Comparison of ENCODE assay signal across 16 cellular contexts in genomic region chr10:6601224-6601805, GRCh38. TPM values are rescaled to one million over a fixed set of nuclear protein-coding genes. Genes with fewer than 3 reads are reported as not detected.
DNase-seq lines count a peak whose midpoint lies in the region; ATAC-seq, FAIRE-seq and TF ChIP-seq lines count a peak whose summit lies in the region.
"Had no signal": no experiment of that assay in that cellular context is flagged by ENCODE, and none has a peak within 500 bp of the region (broad histone marks: within the 10 kb centered on the region; RNA-seq: fewer than 3 reads in every experiment).

No MANE protein-coding gene starts in this region.

- H3K36me3 ChIP-seq in OCI-LY7 (ENCODE audit: insufficient read depth, low read length), result no peaks in the 10 kb centered on the region
- H3K36me3 ChIP-seq: right lobe of liver had no signal

- peak overlapping the region; percentile 51 for H3K4me3 Mint-ChIP-seq in activated naive CD4-positive, alpha-beta T cell treated with anti-CD3 and anti-CD28 coated beads for 36 hours
- peak overlapping the region; percentile 71 for H3K4me3 Mint-ChIP-seq in activated naive CD8-positive, alpha-beta T cell treated with anti-CD3 and anti-CD28 coated beads, Interleukin-2, amount 10 ng/mL, durations not matched to agents 7 days and 5 days

- H3K4me2 ChIP-seq in OCI-LY7 (ENCODE audit: low read length), result no peak overlapping the region

- H3K27me3 Mint-ChIP-seq in activated naive CD4-positive, alpha-beta T cell treated with anti-CD3 and anti-CD28 coated beads for 36 hours (ENCODE audit: low read depth), result no peaks in the 10 kb centered on the region
- H3K27me3 Mint-ChIP-seq in activated naive CD8-positive, alpha-beta T cell treated with anti-CD3 and anti-CD28 coated beads, Interleukin-2, amount 10 ng/mL, durations not matched to agents 7 days and 5 days, result no peaks in the 10 kb centered on the region

- no peak overlapping the region for H2AFZ ChIP-seq in OCI-LY7 (ENCODE audit: low read length)

- no peaks in the 10 kb centered on the region for H3K4me1 ChIP-seq in OCI-LY7 (ENCODE audit: insufficient read depth, low read length, poor library complexity, severe bottlenecking)
- H3K4me1 ChIP-seq: right lobe of liver had no signal

- no peak for FAIRE-seq in urothelium cell line (lab: Jason Lieb, UNC)
- FAIRE-seq in HTR-8/SVneo (lab: Jason Lieb, UNC), result no peak

- no peaks in the 10 kb centered on the region for H4K20me1 ChIP-seq in OCI-LY7 (ENCODE audit: insufficient read depth, low read length)

- H3K9me3 Mint-ChIP-seq in activated naive CD4-positive, alpha-beta T cell treated with anti-CD3 and anti-CD28 coated beads for 36 hours, result peaks cover 5% of the 10 kb centered on the region
- H3K9me3 Mint-ChIP-seq in activated naive CD8-positive, alpha-beta T cell treated with anti-CD3 and anti-CD28 coated beads, Interleukin-2, amount 10 ng/mL, durations not matched to agents 7 days and 5 days, result no peaks in the 10 kb centered on the region

- BruUV-seq in OCI-LY7 (replicated peaks; lab: Mats Ljungman, UMichigan), result no TSS peak

- no peak overlapping the region for H3K4me3 ChIP-seq in OCI-LY7 (ENCODE audit: low read depth, low read length, poor library complexity, severe bottlenecking)
- H3K4me3 ChIP-seq: right lobe of liver had no signal

- peak overlapping the region; percentile 88 for H3K27ac Mint-ChIP-seq in activated naive CD4-positive, alpha-beta T cell treated with anti-CD3 and anti-CD28 coated beads for 36 hours
- H3K27ac Mint-ChIP-seq in activated naive CD8-positive, alpha-beta T cell treated with anti-CD3 and anti-CD28 coated beads, Interleukin-2, amount 10 ng/mL, durations not matched to agents 7 days and 5 days, result peak overlapping the region; percentile 91

- peaks cover 12% of the 10 kb centered on the region for H3K36me3 Mint-ChIP-seq in activated naive CD4-positive, alpha-beta T cell treated with anti-CD3 and anti-CD28 coated beads for 36 hours (ENCODE audit: low read depth)
- peaks cover 26% of the 10 kb centered on the region for H3K36me3 Mint-ChIP-seq in activated naive CD8-positive, alpha-beta T cell treated with anti-CD3 and anti-CD28 coated beads, Interleukin-2, amount 10 ng/mL, durations not matched to agents 7 days and 5 days

- peak; percentile 66 for DNase-seq in activated naive CD4-positive, alpha-beta T cell treated with anti-CD3 and anti-CD28 coated beads for 36 hours
- DNase-seq in activated naive CD4-positive, alpha-beta T cell treated with Interleukin-2 at 50 U/mL for 16 hours, result no peak
- no peak for DNase-seq in OCI-LY7 (ENCODE audit: low spot score)
- no peak for DNase-seq in activated naive CD8-positive, alpha-beta T cell treated with anti-CD3 and anti-CD28 coated beads, Interleukin-2, amount 10 ng/mL, durations not matched to agents 7 days and 5 days
- no peak for DNase-seq in stimulated activated naive CD8-positive, alpha-beta T cell treated with anti-CD3 and anti-CD28 coated beads, Interleukin-15, Interleukin-2, amounts not matched to agents 100 U/mL and 50 U/mL, for 24 hours
- no peak for DNase-seq in GDM1 (lab: John Stamatoyannopoulos, UW)
- DNase-seq in urothelium cell line (ENCODE audit: low spot score), result no peak
- DNase-seq in HTR-8/SVneo (ENCODE audit: insufficient read length, low spot score), result no peak
- DNase-seq: amniotic stem cell; H7; head of caudate nucleus; NCI-H187 treated with DMSO at 0.1 percent for 48 hours; NK-92 treated with Interleukin-12 subunit alpha and Interleukin-12 subunit beta, amount 100 ng/mL, for 24 hours; right lobe of liver had no signal

- intact Hi-C loops in activated naive CD4-positive, alpha-beta T cell treated with anti-CD3 and anti-CD28 coated beads for 36 hours (cut with micrococcal nuclease), result loop anchor here (1.0 to 2.0 kb wide), 3 partner anchors 65 to 184 kb away; no protein-coding TSS in a partner anchor
- intact Hi-C loops in OCI-LY7 (cut with micrococcal nuclease; ENCODE audit: unreplicated experiment), result no loop called here

- POLR2A ChIA-PET in OCI-LY7 (lab: Charles Lee), result interaction anchor here (0.8 kb wide), 1 partner anchor 8 kb away, joined by 4 read pairs; no protein-coding TSS in a partner anchor
- POLR2A ChIA-PET in activated naive CD8-positive, alpha-beta T cell treated with anti-CD3 and anti-CD28 coated beads, Interleukin-2, amount 10 ng/mL, durations not matched to agents 7 days and 5 days (lab: Charles Lee), result interaction anchor here (0.9 to 16.7 kb wide), 11 partner anchors 9 to 155 kb away, joined by 3 to 382 read pairs (median 4); partner anchors contain the start of gene PRKCQ

- TF ChIP-seq CTCF in OCI-LY7 (conservative IDR thresholded peaks at IDR 0.05; ENCODE audit: low read length), result 0 out of 2 replicates have a peak, but pooled peaks have one; percentile 22

- H3K9me2 ChIP-seq in OCI-LY7 (ENCODE audit: insufficient read depth, low read length), result no peaks in the 10 kb centered on the region

- CTCF ChIA-PET in activated naive CD4-positive, alpha-beta T cell treated with anti-CD3 and anti-CD28 coated beads for 36 hours (lab: Charles Lee), result interaction anchor here (0.6 to 4.6 kb wide), 12 partner anchors 9 to 69 kb away, joined by 3 to 50 read pairs (median 3); partner anchors contain the start of gene PRKCQ
- CTCF ChIA-PET in OCI-LY7 (lab: Charles Lee; ENCODE audit: unreplicated experiment), result no interaction called here

- H3K9me3 ChIP-seq in OCI-LY7 (ENCODE audit: low read length), result no peaks in the 10 kb centered on the region
- H3K9me3 ChIP-seq: right lobe of liver had no signal

- H3K4me1 Mint-ChIP-seq in activated naive CD4-positive, alpha-beta T cell treated with anti-CD3 and anti-CD28 coated beads for 36 hours (ENCODE audit: low read depth), result peaks cover 71% of the 10 kb centered on the region
- peaks cover 63% of the 10 kb centered on the region for H3K4me1 Mint-ChIP-seq in activated naive CD8-positive, alpha-beta T cell treated with anti-CD3 and anti-CD28 coated beads, Interleukin-2, amount 10 ng/mL, durations not matched to agents 7 days and 5 days

- H3K79me2 ChIP-seq in OCI-LY7 (ENCODE audit: insufficient read depth, low read depth, low read length), result no peaks in the 10 kb centered on the region

- ATAC-seq in activated naive CD8-positive, alpha-beta T cell treated with anti-CD3 and anti-CD28 coated beads, Interleukin-2, amount 10 ng/mL, durations not matched to agents 7 days and 5 days (ENCODE audit: low read depth), result no peak
- peak; percentile 28 for ATAC-seq in stimulated activated naive CD8-positive, alpha-beta T cell treated with anti-CD3 and anti-CD28 coated beads, Interleukin-15, Interleukin-2, amounts not matched to agents 100 U/mL and 50 U/mL, for 24 hours
- ATAC-seq: right lobe of liver had no signal

- no peak overlapping the region for H3K27ac ChIP-seq in OCI-LY7 (ENCODE audit: low read depth, low read length, poor library complexity, severe bottlenecking)
- H3K27ac ChIP-seq: right lobe of liver, RWPE1 had no signal

RNA-seq across cellular contexts. Expression of gene PRKCQ, which starts 21.2 kb away (rescaled TPM):
- 10 to 100 TPM; 49.5 to 53.0 TPM for total RNA-seq in activated naive CD4-positive, alpha-beta T cell treated with anti-CD3 and anti-CD28 coated beads for 36 hours
- total RNA-seq in OCI-LY7 (2014; rRNA removed; shearing (Covaris generic)), result 6.9 and 7.8 TPM in 2 replicates
- total RNA-seq in OCI-LY7 (2022), result 4.0 and 4.2 TPM in 2 replicates
- total RNA-seq in activated naive CD8-positive, alpha-beta T cell treated with anti-CD3 and anti-CD28 coated beads, Interleukin-2, amount 10 ng/mL, durations not matched to agents 7 days and 5 days, result 10 to 100 TPM; 61.2 to 61.8 TPM
- total RNA-seq: osteoblast had no signal

Comparison
In these comparisons a context has a peak if more than half of its experiments do, and no peak if none do; other contexts are left out.
1. RNA of gene PRKCQ, which starts 21.2 kb away (total RNA-seq): 61.2 to 61.8 TPM in activated naive CD8-positive, alpha-beta T cell treated with anti-CD3 and anti-CD28 coated beads, Interleukin-2, amount 10 ng/mL, durations not matched to agents 7 days and 5 days and 49.5 to 53.0 TPM in activated naive CD4-positive, alpha-beta T cell treated with anti-CD3 and anti-CD28 coated beads for 36 hours; 4.0 to 7.8 TPM in OCI-LY7; every median in the first group is over 4 times any median in the second.